ENCODE assay signal across 8 cellular contexts in the genomic region with DNA sequence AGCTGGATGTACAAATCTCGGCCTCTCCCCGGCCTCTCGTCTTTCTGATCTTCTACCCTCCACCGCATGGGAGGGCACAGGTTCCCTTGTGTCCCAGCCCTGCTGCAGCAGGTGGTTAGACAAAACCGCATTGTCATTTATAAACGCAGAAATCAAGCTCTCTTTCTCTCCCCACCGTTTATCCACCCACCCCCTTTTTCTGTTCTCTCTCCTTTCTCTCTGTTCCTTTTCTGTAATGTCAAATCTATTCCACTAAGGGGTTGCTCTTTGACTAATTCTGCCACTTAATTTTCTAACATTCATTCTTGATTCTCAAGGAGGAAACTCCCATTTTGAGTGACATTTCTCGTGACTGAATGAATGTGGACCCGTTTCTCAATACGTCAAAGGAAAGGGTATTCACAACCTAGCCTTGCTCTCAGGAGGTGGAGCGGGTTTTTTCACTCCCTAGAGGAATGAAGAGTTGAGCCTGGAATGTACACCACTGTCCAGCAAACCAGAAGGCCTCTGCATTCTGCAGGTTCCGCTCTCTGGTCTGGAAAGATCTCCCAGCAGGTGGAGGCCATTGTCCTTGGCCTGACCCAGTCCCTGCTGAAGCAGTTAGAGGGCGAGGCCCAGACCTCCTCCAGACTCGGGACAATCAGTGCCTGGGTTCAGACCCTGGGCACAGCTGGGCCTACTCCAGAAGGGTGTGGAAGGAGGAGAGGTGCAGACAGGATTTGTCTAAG.
DNase-seq lines count a peak whose midpoint lies in the region; ATAC-seq, FAIRE-seq and TF ChIP-seq lines count a peak whose summit lies in the region.

No MANE protein-coding gene starts in this region.

- peak overlapping the region; percentile 23 for H3K4me3 Mint-ChIP-seq in activated CD4-positive, alpha-beta T cell treated with anti-CD3 and anti-CD28 coated beads, Interleukin-2, amount 10 ng/mL, durations not matched to agents 7 days and 5 days
- H3K4me3 Mint-ChIP-seq in activated B cell treated with CpG ODN at 0.5 μM for 24 hours (peak overlapping the region; percentile 77), neural progenitor cell (no peak overlapping the region), immature natural killer cell (no peak overlapping the region)

- CTCF ChIA-PET in activated CD4-positive, alpha-beta T cell treated with anti-CD3 and anti-CD28 coated beads, Interleukin-2, amount 10 ng/mL, durations not matched to agents 7 days and 5 days (lab: Charles Lee) = interaction anchor here (0.9 to 2.1 kb wide), 5 partner anchors 8 to 24 kb away, joined by 3 to 10 read pairs (median 5); no protein-coding TSS in a partner anchor
- CTCF ChIA-PET in activated B cell treated with CpG ODN at 0.5 μM for 24 hours (lab: Charles Lee) = interaction anchor here (0.8 to 2.1 kb wide), 9 partner anchors 18 to 249 kb away, joined by 3 to 11 read pairs (median 4); no protein-coding TSS in a partner anchor

- no peak overlapping the region for H3K4me3 ChIP-seq in neural progenitor cell

- no peaks in the 10 kb centered on the region for H4K20me1 ChIP-seq in neural progenitor cell (ENCODE audit: low read depth)

- H3K4me1 ChIP-seq in neural progenitor cell = peaks cover 3% of the 10 kb centered on the region

- no peaks in the 10 kb centered on the region for H3K36me3 ChIP-seq in neural progenitor cell

- no peak overlapping the region for H3K27ac ChIP-seq in neural progenitor cell

- no peaks in the 10 kb centered on the region for H3K79me2 ChIP-seq in neural progenitor cell (ENCODE audit: low read depth)

- POLR2A ChIA-PET in activated CD4-positive, alpha-beta T cell treated with anti-CD3 and anti-CD28 coated beads, Interleukin-2, amount 10 ng/mL, durations not matched to agents 7 days and 5 days (lab: Charles Lee) = interaction anchor here (0.6 kb wide), 2 partner anchors 186 to 445 kb away, joined by 3 read pairs; partner anchors contain the start of gene IRF2
- POLR2A ChIA-PET in activated B cell treated with CpG ODN at 0.5 μM for 24 hours (lab: Charles Lee) = interaction anchor here (0.9 to 3.6 kb wide), 20 partner anchors 9 to 446 kb away, joined by 3 to 40 read pairs (median 4); partner anchors contain the start of genes CENPU and IRF2

- intact Hi-C loops in activated B cell treated with CpG ODN at 0.5 μM for 24 hours (cut with micrococcal nuclease) = loop anchor here (1.0 kb wide), 7 partner anchors 20 to 250 kb away; partner anchors contain the start of gene IRF2

- FAIRE-seq in H54 (lab: Jason Lieb, UNC) = no peak

- no peak overlapping the region for H3K9ac ChIP-seq in neural progenitor cell

- H3K4me1 Mint-ChIP-seq in activated CD4-positive, alpha-beta T cell treated with anti-CD3 and anti-CD28 coated beads, Interleukin-2, amount 10 ng/mL, durations not matched to agents 7 days and 5 days = peaks cover 30% of the 10 kb centered on the region
- peaks cover 53% of the 10 kb centered on the region for H3K4me1 Mint-ChIP-seq in activated B cell treated with CpG ODN at 0.5 μM for 24 hours
- peaks cover 19% of the 10 kb centered on the region for H3K4me1 Mint-ChIP-seq in neural progenitor cell
- peaks cover 2 to 10% of the 10 kb centered on the region in 2 donors for H3K4me1 Mint-ChIP-seq in immature natural killer cell

- DNase-seq in activated CD4-positive, alpha-beta T cell treated with anti-CD3 and anti-CD28 coated beads, Interleukin-2, amount 10 ng/mL, durations not matched to agents 7 days and 5 days = no peak
- DNase-seq in activated CD4-positive, alpha-beta T cell treated with anti-CD3 and anti-CD28 coated beads for 4 hours = no peak
- DNase-seq in activated B cell treated with CpG ODN at 0.5 μM for 24 hours = no peak
- no peak for DNase-seq in neural progenitor cell (ENCODE audit: low spot score)
- no peak for DNase-seq in immature natural killer cell
- no peak for DNase-seq in H54 (ENCODE audit: insufficient read length, low spot score)
- no peak for DNase-seq in G401 (ENCODE audit: low spot score)

- H3K27me3 Mint-ChIP-seq in activated CD4-positive, alpha-beta T cell treated with anti-CD3 and anti-CD28 coated beads, Interleukin-2, amount 10 ng/mL, durations not matched to agents 7 days and 5 days = no peaks in the 10 kb centered on the region
- H3K27me3 Mint-ChIP-seq in activated B cell treated with CpG ODN at 0.5 μM for 24 hours (no peaks in the 10 kb centered on the region), neural progenitor cell (ENCODE audit: insufficient read depth, low read depth) (no peaks in the 10 kb centered on the region), immature natural killer cell (ENCODE audit: low read depth in 3 of 3) (peaks cover 0 to 3% (median 3%) of the 10 kb centered on the region in 3 donors)

- H2AFZ ChIP-seq in neural progenitor cell (replicated peaks) = peak overlapping the region; percentile 2

- TF ChIP-seq CTCF in activated B cell treated with CpG ODN at 0.5 μM for 24 hours (IDR thresholded peaks at IDR 0.05) (no peak), neural progenitor cell (IDR thresholded peaks at IDR 0.05) (no peak)

- no peak overlapping the region for H3K4me2 ChIP-seq in neural progenitor cell

- in situ Hi-C loops in G401 (cut with HindIII; ENCODE audit: low sequenced_read_pairs) = no loop called here

- H3K27me3 ChIP-seq in neural progenitor cell = no peaks in the 10 kb centered on the region

- H3K36me3 Mint-ChIP-seq in activated CD4-positive, alpha-beta T cell treated with anti-CD3 and anti-CD28 coated beads, Interleukin-2, amount 10 ng/mL, durations not matched to agents 7 days and 5 days (ENCODE audit: low read depth) = no peaks in the 10 kb centered on the region
- no peaks in the 10 kb centered on the region for H3K36me3 Mint-ChIP-seq in activated B cell treated with CpG ODN at 0.5 μM for 24 hours (ENCODE audit: low read depth)
- H3K36me3 Mint-ChIP-seq in neural progenitor cell = no peaks in the 10 kb centered on the region
- no peaks in the 10 kb centered on the region for H3K36me3 Mint-ChIP-seq in immature natural killer cell

- TF ChIP-seq POLR2A in H54 (IDR thresholded peaks at IDR 0.05; ENCODE audit: low read depth, low read length) = no peak

- H3K9me3 ChIP-seq in neural progenitor cell (ENCODE audit: low read depth) = no peaks in the 10 kb centered on the region

- H3F3A ChIP-seq in neural progenitor cell (ENCODE audit: low read depth) = no peaks in the 10 kb centered on the region

- no peaks in the 10 kb centered on the region for H3K9me3 Mint-ChIP-seq in activated CD4-positive, alpha-beta T cell treated with anti-CD3 and anti-CD28 coated beads, Interleukin-2, amount 10 ng/mL, durations not matched to agents 7 days and 5 days
- H3K9me3 Mint-ChIP-seq in activated B cell treated with CpG ODN at 0.5 μM for 24 hours = no peaks in the 10 kb centered on the region
- no peaks in the 10 kb centered on the region for H3K9me3 Mint-ChIP-seq in neural progenitor cell
- H3K9me3 Mint-ChIP-seq in immature natural killer cell = no peaks in the 10 kb centered on the region

- H3K27ac Mint-ChIP-seq in activated CD4-positive, alpha-beta T cell treated with anti-CD3 and anti-CD28 coated beads, Interleukin-2, amount 10 ng/mL, durations not matched to agents 7 days and 5 days = peak overlapping the region; percentile 79
- H3K27ac Mint-ChIP-seq in activated B cell treated with CpG ODN at 0.5 μM for 24 hours (peak overlapping the region; percentile 91), neural progenitor cell (no peak overlapping the region), immature natural killer cell (no peak overlapping the region)

- ATAC-seq in HG02884 (IDR thresholded peaks at IDR 0.05; ENCODE audit: unreplicated experiment) (peak; percentile 61), activated B cell treated with CpG ODN at 0.5 μM for 24 hours (ENCODE audit: low read depth) (peak; percentile 80)

Comparison
In these comparisons a context has a peak if more than half of its experiments do, and no peak if none do; other contexts are left out.
1. H3K27ac Mint-ChIP-seq: peak in activated CD4-positive, alpha-beta T cell treated with anti-CD3 and anti-CD28 coated beads, Interleukin-2, amount 10 ng/mL, durations not matched to agents 7 days and 5 days (single experiment) and activated B cell treated with CpG ODN at 0.5 μM for 24 hours (single experiment); none in neural progenitor cell (single experiment) and immature natural killer cell (0 of 6).
2. H3K4me3 Mint-ChIP-seq: peak in activated CD4-positive, alpha-beta T cell treated with anti-CD3 and anti-CD28 coated beads, Interleukin-2, amount 10 ng/mL, durations not matched to agents 7 days and 5 days (single experiment) and activated B cell treated with CpG ODN at 0.5 μM for 24 hours (single experiment); none in neural progenitor cell (single experiment) and immature natural killer cell (0 of 5).